Comparison of ENCODE assay signal across 1 cellular context in the genomic region with DNA sequence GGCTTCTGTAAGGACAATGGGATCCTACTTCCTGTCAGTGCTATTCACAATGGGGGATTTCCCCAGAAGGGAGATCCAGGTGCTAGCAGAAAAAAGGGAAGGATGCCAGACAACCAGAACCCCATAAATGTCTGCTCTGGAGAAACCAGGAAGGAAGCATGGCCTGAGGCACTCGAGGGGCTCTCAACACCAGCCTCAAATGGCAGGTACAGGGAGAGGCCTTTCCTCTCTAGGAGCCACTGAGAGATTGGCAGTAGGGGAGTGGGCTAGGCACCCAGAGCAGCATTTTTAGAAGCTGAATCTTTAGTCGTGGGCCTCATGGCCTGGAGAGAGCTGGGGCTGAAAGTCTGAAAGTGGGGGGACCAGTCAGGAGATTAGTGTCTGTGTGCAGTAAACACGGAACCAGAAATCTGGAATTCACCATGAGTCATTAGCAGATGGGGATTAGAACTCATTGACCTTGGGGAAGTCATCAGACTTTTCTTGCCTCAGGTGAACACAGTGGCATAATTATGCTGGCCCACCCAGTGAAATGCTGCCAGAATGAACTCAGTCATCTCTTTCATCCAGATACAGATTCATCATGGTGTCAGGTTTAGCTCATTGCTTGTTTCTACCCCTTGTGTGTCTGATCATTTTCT.
TF ChIP-seq lines count a peak whose summit lies in the region.

No MANE protein-coding gene starts in this region.

TF ChIP-seq in SK-N-SH treated with all-trans-retinoic acid at 6 μM for 48 hours, 23 proteins besides CTCF, POLR2A, EP300 and RAD21 (continued from another document):
- TF ChIP-seq, protein P1, sequence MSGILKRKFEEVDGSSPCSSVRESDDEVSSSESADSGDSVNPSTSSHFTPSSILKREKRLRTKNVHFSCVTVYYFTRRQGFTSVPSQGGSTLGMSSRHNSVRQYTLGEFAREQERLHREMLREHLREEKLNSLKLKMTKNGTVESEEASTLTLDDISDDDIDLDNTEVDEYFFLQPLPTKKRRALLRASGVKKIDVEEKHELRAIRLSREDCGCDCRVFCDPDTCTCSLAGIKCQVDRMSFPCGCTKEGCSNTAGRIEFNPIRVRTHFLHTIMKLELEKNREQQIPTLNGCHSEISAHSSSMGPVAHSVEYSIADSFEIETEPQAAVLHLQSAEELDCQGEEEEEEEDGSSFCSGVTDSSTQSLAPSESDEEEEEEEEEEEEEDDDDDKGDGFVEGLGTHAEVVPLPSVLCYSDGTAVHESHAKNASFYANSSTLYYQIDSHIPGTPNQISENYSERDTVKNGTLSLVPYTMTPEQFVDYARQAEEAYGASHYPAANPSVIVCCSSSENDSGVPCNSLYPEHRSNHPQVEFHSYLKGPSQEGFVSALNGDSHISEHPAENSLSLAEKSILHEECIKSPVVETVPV (CRISPR knock-in tag; IDR thresholded peaks at IDR 0.05) = no peak
- no peak for TF ChIP-seq OSR1 (CRISPR knock-in tag; IDR thresholded peaks at IDR 0.05)
- no peak for TF ChIP-seq SNAI2 (CRISPR knock-in tag; IDR thresholded peaks at IDR 0.05)
- TF ChIP-seq, protein P2, sequence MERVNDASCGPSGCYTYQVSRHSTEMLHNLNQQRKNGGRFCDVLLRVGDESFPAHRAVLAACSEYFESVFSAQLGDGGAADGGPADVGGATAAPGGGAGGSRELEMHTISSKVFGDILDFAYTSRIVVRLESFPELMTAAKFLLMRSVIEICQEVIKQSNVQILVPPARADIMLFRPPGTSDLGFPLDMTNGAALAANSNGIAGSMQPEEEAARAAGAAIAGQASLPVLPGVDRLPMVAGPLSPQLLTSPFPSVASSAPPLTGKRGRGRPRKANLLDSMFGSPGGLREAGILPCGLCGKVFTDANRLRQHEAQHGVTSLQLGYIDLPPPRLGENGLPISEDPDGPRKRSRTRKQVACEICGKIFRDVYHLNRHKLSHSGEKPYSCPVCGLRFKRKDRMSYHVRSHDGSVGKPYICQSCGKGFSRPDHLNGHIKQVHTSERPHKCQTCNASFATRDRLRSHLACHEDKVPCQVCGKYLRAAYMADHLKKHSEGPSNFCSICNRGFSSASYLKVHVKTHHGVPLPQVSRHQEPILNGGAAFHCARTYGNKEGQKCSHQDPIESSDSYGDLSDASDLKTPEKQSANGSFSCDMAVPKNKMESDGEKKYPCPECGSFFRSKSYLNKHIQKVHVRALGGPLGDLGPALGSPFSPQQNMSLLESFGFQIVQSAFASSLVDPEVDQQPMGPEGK (CRISPR knock-in tag; IDR thresholded peaks at IDR 0.05; ENCODE audit: borderline replicate concordance) = no peak
- no peak for TF ChIP-seq ZNF70 (CRISPR knock-in tag; IDR thresholded peaks at IDR 0.05)
- no peak for TF ChIP-seq ARNTL (CRISPR knock-in tag; IDR thresholded peaks at IDR 0.05; ENCODE audit: borderline replicate concordance, low read depth)
- no peak for TF ChIP-seq ZFP30 (CRISPR knock-in tag; IDR thresholded peaks at IDR 0.05)
- no peak for TF ChIP-seq ZFP3 (CRISPR knock-in tag; IDR thresholded peaks at IDR 0.05)
- no peak for TF ChIP-seq PPARA (CRISPR knock-in tag; IDR thresholded peaks at IDR 0.05; ENCODE audit: borderline replicate concordance)
- no peak for TF ChIP-seq TCF4 (CRISPR knock-in tag; IDR thresholded peaks at IDR 0.05; ENCODE audit: borderline replicate concordance)
